1 cellular context compared by ENCODE assay signal in genomic region chr17:5584383-5584951, GRCh38.
TF ChIP-seq lines count a peak whose summit lies in the region.

NLRP1 (minus strand) TSS chr17:5584509; CDS start chr17:5583957, 552 bp downstream.

TF ChIP-seq in GM12878, 131 proteins besides CTCF, POLR2A, EP300 and RAD21 (continued from another document and continues in another):
- TF ChIP-seq NKRF (conservative IDR thresholded peaks at IDR 0.05) (no peak), USF1 (IDR thresholded peaks at IDR 0.05; ENCODE audit: borderline replicate concordance, extremely low read length, insufficient read depth, low read depth, low read length) (peak; percentile 23), JUND (IDR thresholded peaks at IDR 0.05; ENCODE audit: low read depth, low read length) (no peak), MXI1 (IDR thresholded peaks at IDR 0.05; ENCODE audit: low read depth, low read length) (peak; percentile 57; the same call in 1 of the 2 replicates), HCFC1 (IDR thresholded peaks at IDR 0.05; ENCODE audit: low read length) (no peak), EZH2 (IDR thresholded peaks at IDR 0.05; ENCODE audit: borderline replicate concordance, control insufficient read depth, low read depth, low read length) (no peak), REST (IDR thresholded peaks at IDR 0.05; ENCODE audit: low read depth, low read length) (peak; percentile 35; the same call in 1 of the 2 replicates), PAX5 (IDR thresholded peaks at IDR 0.05; ENCODE audit: borderline replicate concordance, low read depth, low read length) (0 out of 2 replicates have a peak, but pooled peaks have one; percentile 32), ZNF687 (IDR thresholded peaks at IDR 0.05) (peak; percentile 92), ATF7 (IDR thresholded peaks at IDR 0.05; ENCODE audit: low read depth) (peak; percentile 74), RELB (IDR thresholded peaks at IDR 0.05; ENCODE audit: low read depth) (peak; percentile 81), PML (IDR thresholded peaks at IDR 0.05; ENCODE audit: low read length) (no peak), CREM (IDR thresholded peaks at IDR 0.05; ENCODE audit: low read depth) (peak; percentile 65; the same call in 1 of the 2 replicates), KAT2A (conservative IDR thresholded peaks at IDR 0.05; ENCODE audit: control insufficient read depth, low read depth, low read length) (no peak), SREBF1 (IDR thresholded peaks at IDR 0.05; ENCODE audit: low read length) (no peak), SIN3A (IDR thresholded peaks at IDR 0.05; ENCODE audit: low read depth, low read length) (peak; percentile 38; the same call in 1 of the 2 replicates), BCL3 (IDR thresholded peaks at IDR 0.05; ENCODE audit: borderline replicate concordance, insufficient read depth, low read depth, low read length, poor library complexity, severe bottlenecking) (no peak), CEBPB (IDR thresholded peaks at IDR 0.05; ENCODE audit: borderline replicate concordance in 1 of 2, low read depth in 2 of 2, low read length in 2 of 2) (no peak), MLLT1 (IDR thresholded peaks at IDR 0.05) (peak; percentile 100), EGR1 (IDR thresholded peaks at IDR 0.05; ENCODE audit: borderline replicate concordance in 1 of 2, low read depth in 2 of 2, low read length in 2 of 2) (no peak; a peak in 1 of 3 replicates), FOXK2 (IDR thresholded peaks at IDR 0.05) (peak; percentile 48; the same call in 1 of the 2 replicates), IKZF1 (conservative IDR thresholded peaks at IDR 0.05) (no peak; the same call in 1 of the 2 replicates), BCL11A (IDR thresholded peaks at IDR 0.05; ENCODE audit: low read depth, low read length) (no peak), SRF (IDR thresholded peaks at IDR 0.05; ENCODE audit: low read depth in 2 of 2, low read length in 2 of 2) (peak in 1 of 2 experiments; percentile 80; a peak in 2 of 4 replicates), HDAC6 (IDR thresholded peaks at IDR 0.05; ENCODE audit: unreplicated experiment) (no peak), CHD2 (IDR thresholded peaks at IDR 0.05; ENCODE audit: borderline replicate concordance, low read depth, low read length) (no peak), GATAD2B (conservative IDR thresholded peaks at IDR 0.05; ENCODE audit: low read depth) (no peak), POLR2AphosphoS5 (IDR thresholded peaks at IDR 0.05; ENCODE audit: low read length) (peak; percentile 66), IRF3 (IDR thresholded peaks at IDR 0.05) (no peak), RUNX3 (IDR thresholded peaks at IDR 0.05; ENCODE audit: low read length) (peak; percentile 76), BRCA1 (IDR thresholded peaks at IDR 0.05; ENCODE audit: low read depth, low read length) (no peak), ZNF622 (IDR thresholded peaks at IDR 0.05) (no peak), TAF1 (IDR thresholded peaks at IDR 0.05; ENCODE audit: borderline replicate concordance, low read depth, low read length) (peak; percentile 55; the same call in 1 of the 2 replicates), ZNF592 (IDR thresholded peaks at IDR 0.05) (no peak), HDGF (IDR thresholded peaks at IDR 0.05) (0 out of 2 replicates have a peak, but pooled peaks have one; percentile 57), RAD51 (IDR thresholded peaks at IDR 0.05) (peak; percentile 47), BACH1 (IDR thresholded peaks at IDR 0.05; ENCODE audit: borderline replicate concordance) (no peak)
